Comparison of ENCODE assay signal across 24 cellular contexts in the genomic region with DNA sequence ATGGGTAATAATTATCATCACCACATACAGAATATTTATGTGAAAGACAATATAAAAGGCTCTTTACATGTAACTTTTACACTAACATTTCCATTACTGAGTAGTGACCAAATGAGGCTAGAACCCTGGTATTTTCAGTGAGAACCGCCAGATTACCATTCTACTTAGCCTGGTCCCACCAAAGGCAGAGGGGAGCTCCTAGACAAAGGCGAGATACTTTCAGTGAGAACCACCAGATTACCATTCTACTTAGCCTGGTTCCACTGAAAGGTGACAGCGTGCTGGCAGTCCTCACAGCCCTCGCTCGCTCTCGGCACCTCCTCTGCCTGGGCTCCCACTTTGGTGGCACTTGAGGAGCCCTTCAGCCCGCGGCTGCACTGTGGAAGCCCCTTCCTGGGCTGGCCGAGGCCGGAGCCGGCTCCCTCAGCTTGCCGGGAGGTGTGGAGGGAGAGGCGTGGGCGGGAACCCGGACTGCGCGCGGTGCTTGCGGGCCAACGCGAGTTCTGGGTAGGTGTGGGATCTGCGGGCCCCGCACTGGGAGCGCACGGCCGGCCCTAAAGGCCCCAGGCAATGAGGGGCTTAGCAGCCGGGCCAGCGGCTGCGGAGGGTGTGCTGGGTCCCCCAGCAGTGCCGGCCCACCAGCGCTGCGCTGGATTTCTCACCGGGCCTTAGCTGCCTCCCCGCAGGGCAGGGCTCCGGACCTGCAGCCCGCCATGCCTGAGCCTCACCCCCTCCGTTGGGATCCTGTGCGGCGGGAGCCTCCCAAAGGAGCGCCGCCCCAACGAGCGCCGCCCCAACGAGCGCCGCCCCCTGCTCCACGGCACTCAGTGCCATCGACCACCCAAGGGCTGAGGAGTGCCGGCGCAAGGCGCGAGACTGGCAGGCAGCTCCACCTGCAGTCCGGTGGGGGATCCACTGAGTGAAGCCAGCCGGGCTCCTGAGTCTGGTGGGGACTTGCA.
DNase-seq lines count a peak whose midpoint lies in the region; ATAC-seq and TF ChIP-seq lines count a peak whose summit lies in the region.
"Had no signal": no experiment of that assay in that cellular context is flagged by ENCODE, and none has a peak within 500 bp of the region (broad histone marks: within the 10 kb centered on the region; RNA-seq: fewer than 3 reads in every experiment).

No MANE protein-coding gene starts in this region.

- H3K79me2 ChIP-seq in hepatocyte, result no peaks in the 10 kb centered on the region

- no peaks in the 10 kb centered on the region for H3K36me3 ChIP-seq in hepatocyte (replicated peaks; ENCODE audit: insufficient read depth, low read depth)
- no peaks in the 10 kb centered on the region for H3K36me3 ChIP-seq in CD8-positive, alpha-beta T cell (ENCODE audit: insufficient read depth, low read length)
- H3K36me3 ChIP-seq: BE2C, gastroesophageal sphincter had no signal

- H3K9me3 Mint-ChIP-seq in progenitor cell of endocrine pancreas (ENCODE audit: low read depth), result no peaks in the 10 kb centered on the region
- peaks cover 7% of the 10 kb centered on the region for H3K9me3 Mint-ChIP-seq in activated naive CD8-positive, alpha-beta T cell treated with anti-CD3 and anti-CD28 coated beads for 36 hours
- peaks cover 18% of the 10 kb centered on the region for H3K9me3 Mint-ChIP-seq in CD8-positive, alpha-beta T cell

- peak overlapping the region; percentile 52 for H3K27ac ChIP-seq in hepatocyte
- no peak overlapping the region for H3K27ac ChIP-seq in CD8-positive, alpha-beta T cell (ENCODE audit: low read depth, low read length)
- H3K27ac ChIP-seq: gastroesophageal sphincter, VCaP had no signal

- no peaks in the 10 kb centered on the region for H3K4me1 Mint-ChIP-seq in progenitor cell of endocrine pancreas (ENCODE audit: low read depth)
- H3K4me1 Mint-ChIP-seq in activated naive CD8-positive, alpha-beta T cell treated with anti-CD3 and anti-CD28 coated beads for 36 hours, result no peaks in the 10 kb centered on the region
- no peaks in the 10 kb centered on the region for H3K4me1 Mint-ChIP-seq in CD8-positive, alpha-beta T cell (ENCODE audit: low read depth)
- H3K4me1 Mint-ChIP-seq: brain, natural killer cell, T-cell had no signal

- no peaks in the 10 kb centered on the region for H4K20me1 ChIP-seq in hepatocyte (ENCODE audit: insufficient read depth, poor library complexity, severe bottlenecking)

- H3K9me3 ChIP-seq in hepatocyte (ENCODE audit: low read depth), result no peaks in the 10 kb centered on the region
- no peaks in the 10 kb centered on the region for H3K9me3 ChIP-seq in CD8-positive, alpha-beta T cell (ENCODE audit: low read length)
- H3K9me3 ChIP-seq: BE2C, gastroesophageal sphincter had no signal

- peaks cover 4% of the 10 kb centered on the region for H3K4me1 ChIP-seq in hepatocyte (ENCODE audit: insufficient read depth)
- no peaks in the 10 kb centered on the region for H3K4me1 ChIP-seq in CD8-positive, alpha-beta T cell (ENCODE audit: insufficient read depth, low read length)
- H3K4me1 ChIP-seq: gastroesophageal sphincter had no signal

- peak; percentile 29 for TF ChIP-seq CTCF in hepatocyte (IDR thresholded peaks at IDR 0.05; ENCODE audit: poor library complexity)
- TF ChIP-seq CTCF in progenitor cell of endocrine pancreas (IDR thresholded peaks at IDR 0.05; ENCODE audit: unreplicated experiment), result peak; percentile 27
- TF ChIP-seq CTCF in CD8-positive, alpha-beta T cell (IDR thresholded peaks at IDR 0.05), result no peak

- H2AFZ ChIP-seq in hepatocyte, result peak overlapping the region; percentile 66

- POLR2A ChIA-PET in HEK293T (lab: Yijun Ruan, JAX), result interaction anchor here (1.4 kb wide), 1 partner anchor 13 kb away, joined by 4 read pairs; no protein-coding TSS in a partner anchor
- POLR2A ChIA-PET in CD8-positive, alpha-beta T cell (lab: Charles Lee), result no interaction called here

- peak overlapping the region; percentile 73 for H3K4me2 ChIP-seq in hepatocyte

- intact Hi-C loops in CD8-positive, alpha-beta T cell (cut with DNase I, micrococcal nuclease), result no loop called here

- no peaks in the 10 kb centered on the region for H3K27me3 Mint-ChIP-seq in progenitor cell of endocrine pancreas
- no peaks in the 10 kb centered on the region for H3K27me3 Mint-ChIP-seq in activated naive CD8-positive, alpha-beta T cell treated with anti-CD3 and anti-CD28 coated beads for 36 hours
- no peaks in the 10 kb centered on the region for H3K27me3 Mint-ChIP-seq in CD8-positive, alpha-beta T cell (ENCODE audit: low read depth)
- H3K27me3 Mint-ChIP-seq: activated CD8-positive, alpha-beta T cell treated with anti-CD3 and anti-CD28 coated beads for 36 hours; activated naive CD8-positive, alpha-beta T cell; dendritic cell treated with granulocyte-macrophage colony-stimulating factor and Interleukin-4, amounts not matched to agents 40 ng/mL and 50 ng/mL, for 4 days; T-cell had no signal

- H3K36me3 Mint-ChIP-seq in progenitor cell of endocrine pancreas (ENCODE audit: insufficient read depth), result no peaks in the 10 kb centered on the region
- H3K36me3 Mint-ChIP-seq in activated naive CD8-positive, alpha-beta T cell treated with anti-CD3 and anti-CD28 coated beads for 36 hours, result no peaks in the 10 kb centered on the region
- no peaks in the 10 kb centered on the region for H3K36me3 Mint-ChIP-seq in CD8-positive, alpha-beta T cell
- H3K36me3 Mint-ChIP-seq: activated naive CD8-positive, alpha-beta T cell; brain; natural killer cell; T-cell had no signal

- 53% methylated on average over 45 of the region's 55 CpGs for WGBS in hepatocyte (ENCODE audit: low lambda C conversion rate, missing lambda C conversion rate)

- no peak overlapping the region for H3K27ac Mint-ChIP-seq in progenitor cell of endocrine pancreas
- no peak overlapping the region for H3K27ac Mint-ChIP-seq in activated naive CD8-positive, alpha-beta T cell treated with anti-CD3 and anti-CD28 coated beads for 36 hours
- H3K27ac Mint-ChIP-seq in CD8-positive, alpha-beta T cell, result no peak overlapping the region
- H3K27ac Mint-ChIP-seq: activated CD8-positive, alpha-beta T cell treated with anti-CD3 and anti-CD28 coated beads for 36 hours; activated naive CD8-positive, alpha-beta T cell; activated T-cell treated with anti-CD3 and anti-CD28 coated beads, Interleukin-2, amount 50 U/mL, for 72 hours; brain; dendritic cell treated with granulocyte-macrophage colony-stimulating factor and Interleukin-4, amounts not matched to agents 40 ng/mL and 50 ng/mL, for 4 days; HFFc6; natural killer cell; T-cell had no signal

- H3K4me3 ChIP-seq in hepatocyte, result peak overlapping the region; percentile 27
- H3K4me3 ChIP-seq in CD8-positive, alpha-beta T cell (ENCODE audit: low read depth, low read length), result no peak overlapping the region

- DNase-seq in HEK293T (ENCODE audit: extremely low spot score) (peak; percentile 9), NCI-H446 (lab: John Stamatoyannopoulos, UW) (peak; percentile 15 to 61), hepatocyte (ENCODE audit: low spot score) (peak; percentile 56), progenitor cell of endocrine pancreas (ENCODE audit: low spot score, unreplicated experiment) (peak; percentile 42)
- DNase-seq in activated naive CD8-positive, alpha-beta T cell treated with anti-CD3 and anti-CD28 coated beads for 36 hours, result no peak
- no peak for DNase-seq in activated CD8-positive, alpha-beta memory T cell treated with anti-CD3 and anti-CD28 coated beads for 24 hours
- DNase-seq in CD8-positive, alpha-beta T cell, result no peak
- DNase-seq: activated CD8-positive, alpha-beta T cell treated with anti-CD3 and anti-CD28 coated beads for 36 hours; activated T-cell treated with anti-CD3 and anti-CD28 coated beads, Interleukin-2, amount 50 U/mL, for 72 hours; BE2C; GDM1; HFFc6; mesenchymal stem cell; natural killer cell; NCI-H2171 treated with DMSO at 0.1 percent for 48 hours; stimulated activated CD4-positive, alpha-beta T cell treated with anti-CD3 and anti-CD28 coated beads, Interleukin-12 subunit alpha, Interleukin-12 subunit beta, amount 100 ng/mL, for 4 hours; T-cell had no signal

- H3K4me3 Mint-ChIP-seq in progenitor cell of endocrine pancreas (ENCODE audit: low read depth), result peak overlapping the region; percentile 64
- no peak overlapping the region for H3K4me3 Mint-ChIP-seq in activated naive CD8-positive, alpha-beta T cell treated with anti-CD3 and anti-CD28 coated beads for 36 hours
- H3K4me3 Mint-ChIP-seq in CD8-positive, alpha-beta T cell, result no peak overlapping the region
- H3K4me3 Mint-ChIP-seq: activated CD8-positive, alpha-beta T cell treated with anti-CD3 and anti-CD28 coated beads for 36 hours; activated naive CD8-positive, alpha-beta T cell; activated T-cell treated with anti-CD3 and anti-CD28 coated beads, Interleukin-2, amount 50 U/mL, for 72 hours; dendritic cell treated with granulocyte-macrophage colony-stimulating factor and Interleukin-4, amounts not matched to agents 40 ng/mL and 50 ng/mL, for 4 days; HFFc6; natural killer cell; T-cell had no signal

- CTCF ChIA-PET in HEK293T (lab: Yijun Ruan, JAX), result interaction anchor here (0.6 to 1.1 kb wide), 3 partner anchors 9 to 1277 kb away, joined by 3 to 9 read pairs (median 3); no protein-coding TSS in a partner anchor
- CTCF ChIA-PET in CD8-positive, alpha-beta T cell (lab: Charles Lee), result no interaction called here

- no peak for ATAC-seq in CD8-positive, alpha-beta T cell
- no peak for ATAC-seq in GM18502 (IDR thresholded peaks at IDR 0.05; ENCODE audit: poor library complexity, unreplicated experiment)
- ATAC-seq: activated CD8-positive, alpha-beta T cell treated with anti-CD3 and anti-CD28 coated beads for 36 hours; activated T-cell treated with anti-CD3 and anti-CD28 coated beads, Interleukin-2, amount 50 U/mL, for 72 hours; esophagus mucosa; gastroesophageal sphincter; natural killer cell; T-cell had no signal

- H3K27me3 ChIP-seq in hepatocyte, result no peaks in the 10 kb centered on the region
- H3K27me3 ChIP-seq in CD8-positive, alpha-beta T cell (ENCODE audit: insufficient read depth, low read length), result no peaks in the 10 kb centered on the region
- H3K27me3 ChIP-seq: BE2C, gastroesophageal sphincter had no signal

- no peaks in the 10 kb centered on the region for H3K9me2 ChIP-seq in hepatocyte (replicated peaks; ENCODE audit: insufficient read depth)

TF ChIP-seq in HEK293T, 16 proteins besides CTCF, POLR2A, EP300 and RAD21:
- TF ChIP-seq SUZ12 (IDR thresholded peaks at IDR 0.05), result no peak
- no peak for TF ChIP-seq SP1 (IDR thresholded peaks at IDR 0.05)
- TF ChIP-seq L3MBTL2 (conservative IDR thresholded peaks at IDR 0.05), result peak; percentile 63; the same call in 1 of the 2 replicates
- no peak for TF ChIP-seq BHLHE40 (IDR thresholded peaks at IDR 0.05; ENCODE audit: borderline replicate concordance)
- TF ChIP-seq HDGF (IDR thresholded peaks at IDR 0.05; ENCODE audit: borderline replicate concordance), result no peak

Comparison
In these comparisons a context has a peak if more than half of its experiments do, and no peak if none do; other contexts are left out.
1. DNase-seq: peak in HEK293T (single experiment), NCI-H446 (2 of 2), hepatocyte (single experiment) and progenitor cell of endocrine pancreas (single experiment); none in activated naive CD8-positive, alpha-beta T cell treated with anti-CD3 and anti-CD28 coated beads for 36 hours (single experiment), activated CD8-positive, alpha-beta memory T cell treated with anti-CD3 and anti-CD28 coated beads for 24 hours (single experiment) and CD8-positive, alpha-beta T cell (0 of 7).